Comparison of ENCODE assay signal across 7 cellular contexts in genomic region chr4:189881190-189881589, GRCh38. TPM values are rescaled to one million over a fixed set of nuclear protein-coding genes. Genes with fewer than 3 reads are reported as not detected.
DNase-seq lines count a peak whose midpoint lies in the region; ATAC-seq, FAIRE-seq and TF ChIP-seq lines count a peak whose summit lies in the region.
"Not testable (repeated sequence)": the region's sequence is repeated elsewhere in the genome, so short reads cannot be mapped to it uniquely, and the experiment has no call there.

No MANE protein-coding gene starts in this region.

- not testable (repeated sequence) for H3K27ac ChIP-seq in heart left ventricle; mesendoderm (ENCODE audit: low read depth, low read length); prostate gland

- H4K5ac ChIP-seq in mesendoderm (ENCODE audit: low read length): not testable (repeated sequence)

- not testable (repeated sequence) for H4K8ac ChIP-seq in mesendoderm (ENCODE audit: low read depth, low read length)

- DNase-seq in GM12892 (ENCODE audit: insufficient read length): not testable (repeated sequence)
- peak; percentile 39 for DNase-seq in activated T-cell treated with anti-CD3 and anti-CD28 coated beads, Interleukin-2, amount 50 U/mL, for 24 hours
- DNase-seq in central memory CD8-positive, alpha-beta T cell (ENCODE audit: low spot score in 2 of 2): peak; percentile 17 to 21
- peak in 3 of 5 donors; percentile 29 to 80 (median 36) for DNase-seq in heart left ventricle
- peak; percentile 42 for DNase-seq in mesendoderm
- peak; percentile 18 for DNase-seq in prostate gland (ENCODE audit: low spot score)

- intact Hi-C loops in heart left ventricle (cut with DNase I); prostate gland (cut with DNase I): not testable (repeated sequence)

- H3K27me3 Mint-ChIP-seq in activated T-cell treated with anti-CD3 and anti-CD28 coated beads, Interleukin-2, amount 50 U/mL, for 24 hours; central memory CD8-positive, alpha-beta T cell: not testable (repeated sequence)

- H3K4me3 ChIP-seq in heart left ventricle; mesendoderm (ENCODE audit: low read length); prostate gland: not testable (repeated sequence)

- not testable (repeated sequence) for H3K4me2 ChIP-seq in mesendoderm (ENCODE audit: low read length)

- TF ChIP-seq CTCF in heart left ventricle (IDR thresholded peaks at IDR 0.05); prostate gland (IDR thresholded peaks at IDR 0.05): not testable (repeated sequence)

- H3K4ac ChIP-seq in mesendoderm (ENCODE audit: low read depth, low read length): not testable (repeated sequence)

- not testable (repeated sequence) for H2BK120ac ChIP-seq in mesendoderm (ENCODE audit: low read depth, low read length)

- H3K36me3 Mint-ChIP-seq in activated T-cell treated with anti-CD3 and anti-CD28 coated beads, Interleukin-2, amount 50 U/mL, for 24 hours (ENCODE audit: low read depth); central memory CD8-positive, alpha-beta T cell (ENCODE audit: insufficient read depth): not testable (repeated sequence)

- H3K4me1 ChIP-seq in heart left ventricle; mesendoderm (ENCODE audit: control insufficient read depth, low read depth, low read length); prostate gland (replicated peaks): not testable (repeated sequence)

- not testable (repeated sequence) for TF ChIP-seq POLR2A in GM12892 (IDR thresholded peaks at IDR 0.05; ENCODE audit: low read depth, low read length); heart left ventricle (IDR thresholded peaks at IDR 0.05); prostate gland (IDR thresholded peaks at IDR 0.05)

- not testable (repeated sequence) for H2BK15ac ChIP-seq in mesendoderm (replicated peaks; ENCODE audit: low read depth)

- not testable (repeated sequence) for H3K9me3 Mint-ChIP-seq in activated T-cell treated with anti-CD3 and anti-CD28 coated beads, Interleukin-2, amount 50 U/mL, for 24 hours; central memory CD8-positive, alpha-beta T cell

- H3K9ac ChIP-seq in mesendoderm (ENCODE audit: low read length): not testable (repeated sequence)

- WGBS in heart left ventricle, 4 donors: 87 to 95% (median 90%) methylated on average over 15 of the region's 15 CpGs
- WGBS in mesendoderm (ENCODE audit: extremely low coverage, insufficient coverage, low lambda C conversion rate): no CpG with 5 or more reads among the region's 15 CpGs
- WGBS in prostate gland: 92% methylated on average over 15 of the region's 15 CpGs

- not testable (repeated sequence) for H3K27me3 ChIP-seq in heart left ventricle; mesendoderm (ENCODE audit: insufficient read depth, low read length, poor library complexity); prostate gland (replicated peaks; ENCODE audit: insufficient read depth)

- H3K79me2 ChIP-seq in mesendoderm (ENCODE audit: control insufficient read depth, insufficient read depth, low read length): not testable (repeated sequence)

- not testable (repeated sequence) for H3K4me3 Mint-ChIP-seq in activated T-cell treated with anti-CD3 and anti-CD28 coated beads, Interleukin-2, amount 50 U/mL, for 24 hours; central memory CD8-positive, alpha-beta T cell

- H3K36me3 ChIP-seq in heart left ventricle; mesendoderm (ENCODE audit: control insufficient read depth, insufficient read depth, low read length); prostate gland: not testable (repeated sequence)

- H2BK5ac ChIP-seq in mesendoderm (ENCODE audit: low read length): not testable (repeated sequence)

- H3K23ac ChIP-seq in mesendoderm (ENCODE audit: low read length): not testable (repeated sequence)

- not testable (repeated sequence) for H3K56ac ChIP-seq in mesendoderm (ENCODE audit: low read length)

- peak; percentile 87 for FAIRE-seq in GM12892 (lab: Jason Lieb, UNC)

- not testable (repeated sequence) for H3K79me1 ChIP-seq in mesendoderm (ENCODE audit: low read length)

- H2AK5ac ChIP-seq in mesendoderm (ENCODE audit: low read length): not testable (repeated sequence)

- not testable (repeated sequence) for H3K18ac ChIP-seq in mesendoderm (ENCODE audit: low read length)

- peak; percentile 61 for ATAC-seq in HG03442 (IDR thresholded peaks at IDR 0.05; ENCODE audit: unreplicated experiment)
- ATAC-seq in central memory CD8-positive, alpha-beta T cell (replicated peaks; ENCODE audit: extremely low read depth, poor library complexity, severe bottlenecking); heart left ventricle: not testable (repeated sequence)

- not testable (repeated sequence) for H3K9me3 ChIP-seq in heart left ventricle, prostate gland

- not testable (repeated sequence) for H3K27ac Mint-ChIP-seq in activated T-cell treated with anti-CD3 and anti-CD28 coated beads, Interleukin-2, amount 50 U/mL, for 24 hours; central memory CD8-positive, alpha-beta T cell (ENCODE audit: low read depth)

- not testable (repeated sequence) for H3K4me1 Mint-ChIP-seq in activated T-cell treated with anti-CD3 and anti-CD28 coated beads, Interleukin-2, amount 50 U/mL, for 24 hours (ENCODE audit: low read depth); central memory CD8-positive, alpha-beta T cell

RNA-seq across cellular contexts. Expression of gene FRG1, which starts 59.5 kb away (rescaled TPM):
- polyA plus RNA-seq in GM12892 (2012; ENCODE audit: missing spikeins): 90.5 TPM
- total RNA-seq in heart left ventricle (10 to 100 TPM; 26.8 to 43.3 (median 31.7) TPM), prostate gland (10 to 100 TPM; 28.2 to 53.4 TPM)
- 10 to 100 TPM; 35.2 to 53.1 TPM for polyA plus RNA-seq in heart left ventricle
- polyA plus RNA-seq in mesendoderm (2013, experiment 1 of 2): 95.0 TPM
- polyA plus RNA-seq in mesendoderm (2013, experiment 2 of 2): 95.7 TPM
